In the genomic region with DNA sequence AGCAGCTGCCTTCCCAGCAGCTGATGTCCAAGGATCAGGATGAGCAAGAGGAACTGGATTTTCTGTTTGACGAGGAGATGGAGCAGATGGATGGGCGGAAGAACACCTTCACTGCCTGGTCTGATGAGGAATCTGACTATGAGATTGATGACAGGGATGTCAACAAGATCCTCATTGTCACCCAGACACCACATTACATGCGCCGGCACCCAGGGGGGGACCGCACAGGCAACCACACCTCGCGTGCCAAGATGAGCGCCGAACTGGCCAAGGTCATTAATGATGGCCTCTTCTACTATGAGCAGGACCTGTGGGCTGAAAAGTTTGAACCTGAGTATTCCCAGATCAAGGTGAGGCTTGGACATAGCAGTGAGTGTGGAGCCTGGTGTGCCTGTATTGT, we compare ENCODE assay signal across 1 cellular context.
TF ChIP-seq lines count a peak whose summit lies in the region.

No MANE protein-coding gene starts in this region.

TF ChIP-seq in HepG2, 621 proteins besides CTCF, POLR2A, EP300 and RAD21:
- TF ChIP-seq, protein P1, sequence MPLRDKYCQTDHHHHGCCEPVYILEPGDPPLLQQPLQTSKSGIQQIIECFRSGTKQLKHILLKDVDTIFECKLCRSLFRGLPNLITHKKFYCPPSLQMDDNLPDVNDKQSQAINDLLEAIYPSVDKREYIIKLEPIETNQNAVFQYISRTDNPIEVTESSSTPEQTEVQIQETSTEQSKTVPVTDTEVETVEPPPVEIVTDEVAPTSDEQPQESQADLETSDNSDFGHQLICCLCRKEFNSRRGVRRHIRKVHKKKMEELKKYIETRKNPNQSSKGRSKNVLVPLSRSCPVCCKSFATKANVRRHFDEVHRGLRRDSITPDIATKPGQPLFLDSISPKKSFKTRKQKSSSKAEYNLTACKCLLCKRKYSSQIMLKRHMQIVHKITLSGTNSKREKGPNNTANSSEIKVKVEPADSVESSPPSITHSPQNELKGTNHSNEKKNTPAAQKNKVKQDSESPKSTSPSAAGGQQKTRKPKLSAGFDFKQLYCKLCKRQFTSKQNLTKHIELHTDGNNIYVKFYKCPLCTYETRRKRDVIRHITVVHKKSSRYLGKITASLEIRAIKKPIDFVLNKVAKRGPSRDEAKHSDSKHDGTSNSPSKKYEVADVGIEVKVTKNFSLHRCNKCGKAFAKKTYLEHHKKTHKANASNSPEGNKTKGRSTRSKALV (CRISPR knock-in tag; IDR thresholded peaks at IDR 0.05): no peak
- TF ChIP-seq CREB1 (IDR thresholded peaks at IDR 0.05) (no peak), CREB1 (CRISPR knock-in tag; IDR thresholded peaks at IDR 0.05) (no peak), RBM22 (optimal IDR thresholded peaks at IDR 0.05; ENCODE audit: low read length) (peak; percentile 84), ZNF367 (CRISPR knock-in tag; IDR thresholded peaks at IDR 0.05; ENCODE audit: borderline replicate concordance) (no peak)
TF ChIP-seq in HepG2: peak in this region for 1.
